14 cellular contexts compared by ENCODE assay signal in genomic region chr10:33314788-33315561, GRCh38. TPM values are rescaled to one million over a fixed set of nuclear protein-coding genes. Genes with fewer than 3 reads are reported as not detected.
DNase-seq lines count a peak whose midpoint lies in the region; ATAC-seq and TF ChIP-seq lines count a peak whose summit lies in the region.
"Had no signal": no experiment of that assay in that cellular context is flagged by ENCODE, and none has a peak within 500 bp of the region (broad histone marks: within the 10 kb centered on the region; RNA-seq: fewer than 3 reads in every experiment).

No MANE protein-coding gene starts in this region.

- 0 out of 2 replicates have a peak, but pooled peaks have one; percentile 46 for TF ChIP-seq EP300 in Ishikawa (IDR thresholded peaks at IDR 0.05; ENCODE audit: borderline replicate concordance)

- H3K4me3 ChIP-seq in SK-N-MC, result peak overlapping the region; percentile 23

- DNase-seq in COR-L47 (lab: John Stamatoyannopoulos, UW) (peak; percentile 55), SK-N-MC (ENCODE audit: low read depth, low spot score) (peak; percentile 77), iris pigment epithelial cell (ENCODE audit: low read depth) (peak; percentile 64), pons (ENCODE audit: low spot score) (no peak)
- no peak for DNase-seq in activated T-helper 2 cell treated with anti-CD3 and anti-CD28 coated beads, Interferon-gamma antibody, Interleukin-2, Interleukin-4, amounts not matched to agents 10 μg/mL and 5 μg/mL and 100 μg/mL, durations not matched to agents 14 hours and 24 hours and 36 hours (ENCODE audit: low spot score)
- DNase-seq: activated CD8-positive, alpha-beta memory T cell treated with anti-CD3 and anti-CD28 coated beads for 24 hours; activated naive CD4-positive, alpha-beta T cell treated with anti-CD3 and anti-CD28 coated beads for 36 hours; CD4-positive, CD25-positive, alpha-beta regulatory T cell; naive thymus-derived CD8-positive, alpha-beta T cell; NCI-H446 treated with DMSO at 0.1 percent for 48 hours; substantia nigra had no signal

- no peak overlapping the region for H3K4me3 Mint-ChIP-seq in activated T-helper 17 cell treated with anti-CD3 and anti-CD28 coated beads, Interleukin-2, amount 50 U/mL, for 72 hours
- H3K4me3 Mint-ChIP-seq in activated T-helper 2 cell treated with anti-CD3 and anti-CD28 coated beads, Interferon-gamma antibody, Interleukin-2, Interleukin-4, amounts not matched to agents 10 μg/mL and 5 μg/mL and 100 μg/mL, durations not matched to agents 14 hours and 24 hours and 36 hours (ENCODE audit: low read depth), result no peak overlapping the region
- H3K4me3 Mint-ChIP-seq: activated naive CD4-positive, alpha-beta T cell treated with anti-CD3 and anti-CD28 coated beads for 36 hours; CD4-positive, CD25-positive, alpha-beta regulatory T cell; naive thymus-derived CD8-positive, alpha-beta T cell had no signal

- no peaks in the 10 kb centered on the region for H3K4me1 Mint-ChIP-seq in activated T-helper 17 cell treated with anti-CD3 and anti-CD28 coated beads, Interleukin-2, amount 50 U/mL, for 72 hours
- no peaks in the 10 kb centered on the region for H3K4me1 Mint-ChIP-seq in activated T-helper 2 cell treated with anti-CD3 and anti-CD28 coated beads, Interferon-gamma antibody, Interleukin-2, Interleukin-4, amounts not matched to agents 10 μg/mL and 5 μg/mL and 100 μg/mL, durations not matched to agents 14 hours and 24 hours and 36 hours (ENCODE audit: low read depth)
- H3K4me1 Mint-ChIP-seq: CD4-positive, CD25-positive, alpha-beta regulatory T cell; naive thymus-derived CD8-positive, alpha-beta T cell had no signal

- no peak for ATAC-seq in activated T-helper 17 cell treated with anti-CD3 and anti-CD28 coated beads, Interleukin-2, amount 50 U/mL, for 72 hours (replicated peaks)
- no peak for ATAC-seq in HG03432 (IDR thresholded peaks at IDR 0.05; ENCODE audit: unreplicated experiment)
- ATAC-seq: naive thymus-derived CD8-positive, alpha-beta T cell had no signal

- H3K9me3 Mint-ChIP-seq in activated T-helper 17 cell treated with anti-CD3 and anti-CD28 coated beads, Interleukin-2, amount 50 U/mL, for 72 hours, result no peaks in the 10 kb centered on the region
- H3K9me3 Mint-ChIP-seq in activated T-helper 2 cell treated with anti-CD3 and anti-CD28 coated beads, Interferon-gamma antibody, Interleukin-2, Interleukin-4, amounts not matched to agents 10 μg/mL and 5 μg/mL and 100 μg/mL, durations not matched to agents 14 hours and 24 hours and 36 hours, result no peaks in the 10 kb centered on the region
- H3K9me3 Mint-ChIP-seq: activated naive CD4-positive, alpha-beta T cell treated with anti-CD3 and anti-CD28 coated beads for 36 hours had no signal

- H3K36me3 Mint-ChIP-seq in activated T-helper 17 cell treated with anti-CD3 and anti-CD28 coated beads, Interleukin-2, amount 50 U/mL, for 72 hours (ENCODE audit: low read depth), result no peaks in the 10 kb centered on the region
- H3K36me3 Mint-ChIP-seq in activated T-helper 2 cell treated with anti-CD3 and anti-CD28 coated beads, Interferon-gamma antibody, Interleukin-2, Interleukin-4, amounts not matched to agents 10 μg/mL and 5 μg/mL and 100 μg/mL, durations not matched to agents 14 hours and 24 hours and 36 hours (ENCODE audit: low read depth), result no peaks in the 10 kb centered on the region
- H3K36me3 Mint-ChIP-seq: CD4-positive, CD25-positive, alpha-beta regulatory T cell; naive thymus-derived CD8-positive, alpha-beta T cell had no signal

- no peak overlapping the region for H3K27ac Mint-ChIP-seq in activated T-helper 17 cell treated with anti-CD3 and anti-CD28 coated beads, Interleukin-2, amount 50 U/mL, for 72 hours
- H3K27ac Mint-ChIP-seq in activated T-helper 2 cell treated with anti-CD3 and anti-CD28 coated beads, Interferon-gamma antibody, Interleukin-2, Interleukin-4, amounts not matched to agents 10 μg/mL and 5 μg/mL and 100 μg/mL, durations not matched to agents 14 hours and 24 hours and 36 hours, result no peak overlapping the region
- H3K27ac Mint-ChIP-seq: activated naive CD4-positive, alpha-beta T cell treated with anti-CD3 and anti-CD28 coated beads for 36 hours; CD4-positive, CD25-positive, alpha-beta regulatory T cell; naive thymus-derived CD8-positive, alpha-beta T cell had no signal

- H3K27ac ChIP-seq in SK-N-MC, result peak overlapping the region; percentile 85

- no peaks in the 10 kb centered on the region for H3K36me3 ChIP-seq in SK-N-MC (ENCODE audit: insufficient read depth, low read length)

- TF ChIP-seq RAD21 in Ishikawa (IDR thresholded peaks at IDR 0.05; ENCODE audit: low read depth), result no peak

- no peak overlapping the region for H3K9ac ChIP-seq in SK-N-MC (ENCODE audit: insufficient read length)

- H3K9me3 ChIP-seq in SK-N-MC (ENCODE audit: low read depth, low read length), result no peaks in the 10 kb centered on the region

- intact Hi-C loops in activated T-helper 2 cell treated with anti-CD3 and anti-CD28 coated beads, Interferon-gamma antibody, Interleukin-2, Interleukin-4, amounts not matched to agents 10 μg/mL and 5 μg/mL and 100 μg/mL, durations not matched to agents 14 hours and 24 hours and 36 hours (cut with micrococcal nuclease), result no loop called here

- H3K27me3 Mint-ChIP-seq in activated T-helper 17 cell treated with anti-CD3 and anti-CD28 coated beads, Interleukin-2, amount 50 U/mL, for 72 hours, result peaks cover 6% of the 10 kb centered on the region
- peaks cover 9% of the 10 kb centered on the region for H3K27me3 Mint-ChIP-seq in activated T-helper 2 cell treated with anti-CD3 and anti-CD28 coated beads, Interferon-gamma antibody, Interleukin-2, Interleukin-4, amounts not matched to agents 10 μg/mL and 5 μg/mL and 100 μg/mL, durations not matched to agents 14 hours and 24 hours and 36 hours (ENCODE audit: low read depth)

TF ChIP-seq in Ishikawa, 13 proteins besides CTCF, POLR2A, EP300 and RAD21:
- TF ChIP-seq TEAD4 (IDR thresholded peaks at IDR 0.05) (peak; percentile 53), TCF12 (IDR thresholded peaks at IDR 0.05; ENCODE audit: low read depth) (peak; percentile 69), NFIC (IDR thresholded peaks at IDR 0.05) (peak; percentile 88), FOXM1 (IDR thresholded peaks at IDR 0.05; ENCODE audit: borderline replicate concordance, low read depth) (no peak)
- TF ChIP-seq, protein P1, sequence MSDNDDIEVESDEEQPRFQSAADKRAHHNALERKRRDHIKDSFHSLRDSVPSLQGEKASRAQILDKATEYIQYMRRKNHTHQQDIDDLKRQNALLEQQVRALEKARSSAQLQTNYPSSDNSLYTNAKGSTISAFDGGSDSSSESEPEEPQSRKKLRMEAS (IDR thresholded peaks at IDR 0.05), result peak; percentile 25; the same call in 1 of the 2 replicates
TF ChIP-seq in Ishikawa: peak in this region for 4.

RNA-seq across cellular contexts. Expression of gene NRP1, which starts 19.5 kb away (rescaled TPM):
- total RNA-seq in activated T-helper 17 cell treated with anti-CD3 and anti-CD28 coated beads, Interleukin-2, amount 50 U/mL, for 72 hours, result 1 to 10 TPM in 1 of 2 donors, under 1 TPM in 1; 0.90 to 1.2 TPM
- total RNA-seq in activated T-helper 2 cell treated with anti-CD3 and anti-CD28 coated beads, Interferon-gamma antibody, Interleukin-2, Interleukin-4, amounts not matched to agents 10 μg/mL and 5 μg/mL and 100 μg/mL, durations not matched to agents 14 hours and 24 hours and 36 hours, result 6.1 and 6.6 TPM in 2 replicates
- total RNA-seq: CD4-positive, CD25-positive, alpha-beta regulatory T cell had no signal

Comparison
In these comparisons a context has a peak if more than half of its experiments do, and no peak if none do; other contexts are left out.
1. DNase-seq: peak in COR-L47 (single experiment), SK-N-MC (single experiment) and iris pigment epithelial cell (single experiment); none in pons (single experiment) and activated T-helper 2 cell treated with anti-CD3 and anti-CD28 coated beads, Interferon-gamma antibody, Interleukin-2, Interleukin-4, amounts not matched to agents 10 μg/mL and 5 μg/mL and 100 μg/mL, durations not matched to agents 14 hours and 24 hours and 36 hours (single experiment).